13 cellular contexts compared by ENCODE assay signal in the genomic region with DNA sequence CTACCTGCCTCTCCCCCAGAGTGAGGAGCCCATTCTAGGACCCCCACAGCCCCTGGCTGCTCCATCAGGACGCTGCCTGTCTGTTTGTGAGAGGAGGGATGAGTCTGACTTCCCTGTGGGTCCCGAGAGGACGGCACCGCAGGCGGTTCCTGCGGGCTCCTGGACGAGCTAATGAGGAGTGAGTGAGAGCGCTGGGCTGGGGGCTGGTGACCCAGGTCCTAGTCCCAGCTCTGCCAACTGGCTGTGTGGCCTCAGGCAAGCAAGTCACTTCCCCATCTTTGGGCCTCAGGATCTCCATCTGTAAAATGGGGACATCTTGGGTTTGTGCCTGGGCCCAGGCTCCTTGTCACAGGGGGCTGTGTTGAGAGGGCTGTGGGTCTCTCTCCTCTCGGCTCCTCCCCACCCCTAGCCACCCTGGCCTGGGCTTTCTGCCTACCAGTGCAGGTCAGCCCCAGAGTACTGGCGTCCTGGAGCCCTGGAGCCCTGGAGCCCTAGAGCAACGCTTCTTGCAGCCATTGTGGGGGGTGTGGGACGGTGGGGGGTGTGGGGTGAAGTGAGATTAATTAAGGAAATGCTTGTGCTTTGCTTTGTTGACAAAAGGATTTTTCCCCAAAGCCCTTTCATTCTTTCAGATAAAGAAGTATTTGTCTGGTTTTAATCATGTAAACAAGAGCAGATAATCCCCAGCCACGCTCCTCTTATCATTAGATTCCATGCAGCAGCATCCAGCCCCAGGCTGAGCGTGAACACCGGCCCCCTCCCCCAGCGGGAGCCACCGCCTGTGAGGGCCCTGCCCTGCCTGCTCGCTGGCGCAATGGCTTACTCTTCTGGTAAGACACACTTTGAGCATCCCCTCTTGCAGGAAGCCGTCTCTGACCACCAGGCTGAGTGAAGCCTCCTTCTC. TPM values are rescaled to one million over a fixed set of nuclear protein-coding genes. Genes with fewer than 3 reads are reported as not detected.
A peak's percentile ranks its signal among the peaks of the same experiment; 100 is the strongest.
DNase-seq lines count a peak whose midpoint lies in the region; TF ChIP-seq lines count a peak whose summit lies in the region.
"Had no signal": no experiment of that assay in that cellular context is flagged by ENCODE, and none has a peak within 500 bp of the region (broad histone marks: within the 10 kb centered on the region; RNA-seq: fewer than 3 reads in every experiment).

No MANE protein-coding gene starts in this region.

- TF ChIP-seq POLR2A in esophagus squamous epithelium (IDR thresholded peaks at IDR 0.05): no peak

- TF ChIP-seq CTCF in SK-N-SH (IDR thresholded peaks at IDR 0.05) (no peak), smooth muscle cell (IDR thresholded peaks at IDR 0.05; ENCODE audit: borderline replicate concordance, insufficient read depth, poor library complexity, severe bottlenecking) (no peak), esophagus squamous epithelium (IDR thresholded peaks at IDR 0.05) (no peak), brain microvascular endothelial cell (IDR thresholded peaks at IDR 0.05; ENCODE audit: low read depth, low read length, missing control alignments) (no peak)

- DNase-seq in NCI-H526 (lab: John Stamatoyannopoulos, UW): peak; percentile 7 to 21
- DNase-seq in NCI-H526 treated with DMSO at 0.1 percent for 48 hours (lab: John Stamatoyannopoulos, UW): no peak
- DNase-seq in SK-N-SH: peak; percentile 95
- DNase-seq in islet precursor cell: peak; percentile 91
- DNase-seq in smooth muscle cell (lab: John Stamatoyannopoulos, UW; ENCODE audit: unreplicated experiment): peak; percentile 17
- no peak for DNase-seq in GDM1 (lab: John Stamatoyannopoulos, UW)
- DNase-seq in esophagus squamous epithelium (lab: John Stamatoyannopoulos, UW): no peak
- no peak for DNase-seq in brain microvascular endothelial cell
- DNase-seq: activated B cell treated with CpG ODN at 0.5 μM for 24 hours; activated T-cell treated with anti-CD3 and anti-CD28 coated beads, Interleukin-2, amount 50 U/mL, for 24 hours; NCI-H2081; occipital lobe had no signal

- peak; percentile 43 for TF ChIP-seq RAD21 in SK-N-SH (IDR thresholded peaks at IDR 0.05; ENCODE audit: low read length)

- no peak overlapping the region for H3K9ac ChIP-seq in SK-N-SH
- H3K9ac ChIP-seq in smooth muscle cell (ENCODE audit: low read depth): no peak overlapping the region

- in situ Hi-C loops in brain microvascular endothelial cell (cut with HindIII; ENCODE audit: low pct_ligation_motif_present, low sequenced_read_pairs): no loop called here

- POLR2A ChIA-PET in SK-N-SH (lab: Yijun Ruan, JAX): no interaction called here

- H3K9me2 ChIP-seq in SK-N-SH: no peaks in the 10 kb centered on the region

- peak in 1 of 2 experiments; percentile 93; a peak in 2 of 4 replicates for TF ChIP-seq EP300 in SK-N-SH (IDR thresholded peaks at IDR 0.05; ENCODE audit: borderline replicate concordance in 1 of 2, low read depth in 1 of 2, low read length in 1 of 2)

- H3K9me3 ChIP-seq in SK-N-SH (no peaks in the 10 kb centered on the region), smooth muscle cell (replicated peaks; ENCODE audit: low read depth) (peaks cover 4% of the 10 kb centered on the region), esophagus squamous epithelium (no peaks in the 10 kb centered on the region)

- H4K20me1 ChIP-seq in SK-N-SH (ENCODE audit: insufficient read depth) (no peaks in the 10 kb centered on the region), smooth muscle cell (ENCODE audit: low read depth) (no peaks in the 10 kb centered on the region)

- no peak overlapping the region for H3K4me3 ChIP-seq in SK-N-SH (ENCODE audit: low read depth in 2 of 2, low read length in 1 of 2)
- no peak overlapping the region for H3K4me3 ChIP-seq in smooth muscle cell
- no peak overlapping the region for H3K4me3 ChIP-seq in esophagus squamous epithelium
- H3K4me3 ChIP-seq in brain microvascular endothelial cell (ENCODE audit: low read depth, low read length): no peak overlapping the region

- H3K27ac ChIP-seq in SK-N-SH (ENCODE audit: low read depth in 2 of 2, low read length in 1 of 2) (no peak overlapping the region), smooth muscle cell (ENCODE audit: low read depth) (no peak overlapping the region), esophagus squamous epithelium (peak overlapping the region in 2 of 4 donors; percentile 3 to 16), brain microvascular endothelial cell (no peak overlapping the region)

- no peaks in the 10 kb centered on the region for H3K27me3 ChIP-seq in SK-N-SH (ENCODE audit: insufficient read depth)
- peaks cover 21% of the 10 kb centered on the region for H3K27me3 ChIP-seq in smooth muscle cell (ENCODE audit: low read depth)
- H3K27me3 ChIP-seq in esophagus squamous epithelium: peaks cover 0 to 15% (median 0%) of the 10 kb centered on the region in 4 donors
- H3K27me3 ChIP-seq in brain microvascular endothelial cell (replicated peaks): no peaks in the 10 kb centered on the region

- H3K79me2 ChIP-seq in SK-N-SH (ENCODE audit: insufficient read depth) (no peaks in the 10 kb centered on the region), smooth muscle cell (ENCODE audit: low read depth) (no peaks in the 10 kb centered on the region)

- H3K36me3 ChIP-seq in SK-N-SH (replicated peaks in 1 of 2; ENCODE audit: control insufficient read depth in 1 of 2, insufficient read depth in 2 of 2, low read length in 1 of 2) (no peaks in the 10 kb centered on the region), smooth muscle cell (ENCODE audit: low read depth) (no peaks in the 10 kb centered on the region), esophagus squamous epithelium (no peaks in the 10 kb centered on the region), brain microvascular endothelial cell (replicated peaks) (no peaks in the 10 kb centered on the region)

- H3K4me2 ChIP-seq in SK-N-SH: no peak overlapping the region
- no peak overlapping the region for H3K4me2 ChIP-seq in smooth muscle cell

- H3K4me1 ChIP-seq in SK-N-SH (ENCODE audit: control insufficient read depth in 1 of 2, insufficient read depth in 2 of 2, low read depth in 1 of 2, low read length in 1 of 2): peaks cover 10 to 33% of the 10 kb centered on the region in 2 experiments; a peak in 3 of 4 replicates
- H3K4me1 ChIP-seq in smooth muscle cell (ENCODE audit: low read depth): peaks cover 10% of the 10 kb centered on the region
- peaks cover 0 to 28% (median 0%) of the 10 kb centered on the region in 3 donors for H3K4me1 ChIP-seq in esophagus squamous epithelium

- no peaks in the 10 kb centered on the region for H3F3A ChIP-seq in SK-N-SH (replicated peaks; ENCODE audit: insufficient read depth)
- no peaks in the 10 kb centered on the region for H3F3A ChIP-seq in smooth muscle cell (ENCODE audit: low read depth)

- intact Hi-C loops in esophagus squamous epithelium (cut with DNase I): no loop called here

- 47% methylated on average over 13 of the region's 20 CpGs for WGBS in SK-N-SH (ENCODE audit: low lambda C conversion rate)
- WGBS in smooth muscle cell (ENCODE audit: low lambda C conversion rate): 27% methylated on average over 20 of the region's 20 CpGs
- 26 to 50% methylated on average over 8 of the region's 20 CpGs for WGBS in esophagus squamous epithelium, 2 donors

- H2AFZ ChIP-seq in SK-N-SH (ENCODE audit: low read depth) (peak overlapping the region; percentile 29; the same call in 1 of the 2 replicates), smooth muscle cell (ENCODE audit: low read depth) (no peak overlapping the region)

- CTCF ChIA-PET in SK-N-SH (lab: Yijun Ruan, JAX): interaction anchor here (0.6 to 1.8 kb wide), 6 partner anchors 9 to 1048 kb away, joined by 3 to 7 read pairs (median 4); no protein-coding TSS in a partner anchor

TF ChIP-seq in SK-N-SH, 30 proteins besides CTCF, POLR2A, EP300 and RAD21 (continues in another document):
- TF ChIP-seq GATA2 (CRISPR knock-in tag; IDR thresholded peaks at IDR 0.05): peak; percentile 96
- peak; percentile 100 for TF ChIP-seq RCOR1 (IDR thresholded peaks at IDR 0.05; ENCODE audit: low read length)
- peak; percentile 28; the same call in 1 of the 2 replicates for TF ChIP-seq TCF12 (IDR thresholded peaks at IDR 0.05)
- TF ChIP-seq MEF2A (IDR thresholded peaks at IDR 0.05; ENCODE audit: borderline replicate concordance, low read depth): no peak
- TF ChIP-seq POLR2AphosphoS5 (IDR thresholded peaks at IDR 0.05; ENCODE audit: low read depth, low read length): no peak
- no peak for TF ChIP-seq FOSL2 (IDR thresholded peaks at IDR 0.05; ENCODE audit: borderline replicate concordance, low read depth)
- TF ChIP-seq ZBTB33 (IDR thresholded peaks at IDR 0.05; ENCODE audit: borderline replicate concordance, low read depth): no peak
- peak; percentile 96 for TF ChIP-seq CHD2 (IDR thresholded peaks at IDR 0.05; ENCODE audit: low read length, partially characterized antibody)

RNA-seq across cellular contexts. Expression of gene SLC1A7, which starts 26.8 kb away (rescaled TPM):
- polyA plus RNA-seq in SK-N-SH (2012; rRNA removed): not detected in 2 replicates
- not detected in 2 replicates for polyA plus RNA-seq in SK-N-SH (2012; cell fraction: cytosol; rRNA removed)
- polyA plus RNA-seq in SK-N-SH (2012; cell fraction: nucleus; rRNA removed): 0.02 and 0.04 TPM in 2 replicates
- not detected in 2 replicates for total RNA-seq in smooth muscle cell
- 0.05 and 0.53 TPM in 2 replicates for polyA plus RNA-seq in smooth muscle cell
- under 1 TPM in 1 of 4 donors, not detected in 3; 0.57 TPM for total RNA-seq in esophagus squamous epithelium
- total RNA-seq: activated B cell treated with CpG ODN at 0.5 μM for 24 hours, occipital lobe had no signal

RNA-seq across cellular contexts. Expression of gene PODN, which starts 53.6 kb away (rescaled TPM):
- polyA plus RNA-seq in SK-N-SH (2012; rRNA removed) (2.0 and 2.9 TPM in 2 replicates), smooth muscle cell (0.45 and 1.1 TPM in 2 replicates)
- 1.2 and 2.7 TPM in 2 replicates for polyA plus RNA-seq in SK-N-SH (2012; cell fraction: cytosol; rRNA removed)
- 6.3 TPM in 2 replicates for polyA plus RNA-seq in SK-N-SH (2012; cell fraction: nucleus; rRNA removed)
- total RNA-seq in smooth muscle cell (0.27 TPM in 1 of 2 replicates, not detected in the other), esophagus squamous epithelium (100 to 1,000 TPM in 1 of 4 donors, 10 to 100 TPM in 2, 1 to 10 TPM in 1; 5.1 to 107 (median 19.0) TPM)
- total RNA-seq: activated B cell treated with CpG ODN at 0.5 μM for 24 hours, HT-29 had no signal

Comparison
In these comparisons a context has a peak if more than half of its experiments do, and no peak if none do; other contexts are left out.
1. DNase-seq: peak in NCI-H526 (2 of 2), SK-N-SH (single experiment), islet precursor cell (single experiment) and smooth muscle cell (single experiment); none in NCI-H526 treated with DMSO at 0.1 percent for 48 hours (single experiment), GDM1 (single experiment), esophagus squamous epithelium (single experiment) and brain microvascular endothelial cell (single experiment).